Comparison of ENCODE assay signal across 8 cellular contexts in the genomic region with DNA sequence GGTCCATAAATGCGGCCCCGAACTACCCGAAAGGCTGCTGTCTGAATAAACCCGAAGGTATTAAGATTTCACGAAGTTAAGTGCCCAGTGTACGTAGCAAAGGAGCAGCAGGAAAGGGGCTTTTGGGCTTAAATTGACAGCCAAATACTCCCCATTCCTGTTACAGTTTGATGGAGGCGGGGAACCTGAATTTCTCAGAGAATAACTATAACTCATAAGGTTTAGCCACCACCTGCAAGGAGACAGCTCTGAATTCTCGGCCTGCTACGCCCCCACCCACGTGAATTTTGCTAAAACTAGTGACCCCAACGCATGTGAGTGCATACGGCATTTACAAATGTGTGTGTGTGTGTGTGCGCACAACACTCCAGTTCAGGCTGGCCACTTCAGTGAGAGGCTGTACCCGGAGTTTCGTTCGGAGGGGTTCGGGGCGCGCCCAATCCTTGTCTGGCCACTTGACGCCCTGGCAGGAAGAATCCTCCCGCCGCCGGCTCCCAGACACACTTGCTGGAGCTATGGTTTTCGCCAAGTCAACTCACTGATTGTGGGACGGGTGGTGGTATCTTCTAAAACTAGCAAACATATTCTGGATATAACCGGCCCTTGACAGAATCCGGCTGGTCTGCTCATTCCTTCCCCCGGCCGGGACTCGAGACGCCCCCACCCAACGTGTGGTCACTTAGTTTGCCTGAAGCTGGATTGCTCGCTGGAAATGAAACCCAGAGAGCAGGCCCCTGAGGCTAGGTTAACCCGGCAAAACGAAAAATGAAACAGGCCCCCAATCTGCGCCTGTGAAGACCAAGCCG. TPM values are rescaled to one million over a fixed set of nuclear protein-coding genes. Genes with fewer than 3 reads are reported as not detected.
DNase-seq lines count a peak whose midpoint lies in the region; ATAC-seq and TF ChIP-seq lines count a peak whose summit lies in the region.

No MANE protein-coding gene starts in this region.

- H3K27ac ChIP-seq in stomach = no peak overlapping the region

- peak overlapping the region; percentile 98 for H3K4me3 Mint-ChIP-seq in activated CD4-positive, alpha-beta T cell treated with anti-CD3 and anti-CD28 coated beads for 36 hours
- H3K4me3 Mint-ChIP-seq in immature natural killer cell = peak overlapping the region; percentile 90 to 97 (median 95)

- peak overlapping the region; percentile 97 for H3K27ac Mint-ChIP-seq in activated CD4-positive, alpha-beta T cell treated with anti-CD3 and anti-CD28 coated beads for 36 hours
- peak overlapping the region; percentile 94 to 97 for H3K27ac Mint-ChIP-seq in activated naive CD4-positive, alpha-beta T cell treated with anti-CD3 and anti-CD28 coated beads, Interleukin-2, amount 50 U/mL, for 72 hours
- peak overlapping the region; percentile 77 to 91 (median 83) for H3K27ac Mint-ChIP-seq in immature natural killer cell

- H3K27me3 Mint-ChIP-seq in activated CD4-positive, alpha-beta T cell treated with anti-CD3 and anti-CD28 coated beads for 36 hours = no peaks in the 10 kb centered on the region
- peaks cover 14 to 29% (median 19%) of the 10 kb centered on the region in 3 donors for H3K27me3 Mint-ChIP-seq in immature natural killer cell (ENCODE audit: low read depth in 3 of 3)

- intact Hi-C loops in activated CD4-positive, alpha-beta T cell treated with anti-CD3 and anti-CD28 coated beads for 36 hours (cut with DNase I, micrococcal nuclease) = loop anchor here (5.0 to 10.0 kb wide), 6 partner anchors 170 to 927 kb away; partner anchors contain the start of genes RPL5 (in 2 of the 2), DR1 (in 1 of the 2) and MTF2 (in 1 of the 2)
- intact Hi-C loops in stomach (cut with DNase I; ENCODE audit: low total_unique reads) = no loop called here

- peaks cover 75% of the 10 kb centered on the region for H3K36me3 Mint-ChIP-seq in activated CD4-positive, alpha-beta T cell treated with anti-CD3 and anti-CD28 coated beads for 36 hours (ENCODE audit: low read depth)
- H3K36me3 Mint-ChIP-seq in activated naive CD4-positive, alpha-beta T cell treated with anti-CD3 and anti-CD28 coated beads, Interleukin-2, amount 50 U/mL, for 72 hours = peaks cover 71 to 77% of the 10 kb centered on the region in 2 donors
- peaks cover 14 to 32% (median 21%) of the 10 kb centered on the region in 3 donors for H3K36me3 Mint-ChIP-seq in immature natural killer cell

- WGBS in stomach, 5 donors = 13 to 19% (median 16%) methylated on average over 10 to 37 of the region's 37 CpGs

- H3K9me3 ChIP-seq in stomach = no peaks in the 10 kb centered on the region

- no peak for TF ChIP-seq CTCF in stomach (IDR thresholded peaks at IDR 0.05)

- peaks cover 49% of the 10 kb centered on the region for H3K4me1 Mint-ChIP-seq in activated CD4-positive, alpha-beta T cell treated with anti-CD3 and anti-CD28 coated beads for 36 hours
- H3K4me1 Mint-ChIP-seq in immature natural killer cell = peaks cover 50 to 69% of the 10 kb centered on the region in 2 donors

- POLR2A ChIA-PET in activated CD4-positive, alpha-beta T cell treated with anti-CD3 and anti-CD28 coated beads for 36 hours (lab: Charles Lee) = interaction anchor here (0.6 to 6.3 kb wide), 6 partner anchors 7 to 171 kb away, joined by 3 to 101 read pairs (median 5); no protein-coding TSS in a partner anchor

- CTCF ChIA-PET in activated CD4-positive, alpha-beta T cell treated with anti-CD3 and anti-CD28 coated beads for 36 hours (lab: Charles Lee) = interaction anchor here (0.8 to 2.3 kb wide), 7 partner anchors 25 to 168 kb away, joined by 4 to 15 read pairs (median 5); no protein-coding TSS in a partner anchor

- ATAC-seq in activated CD4-positive, alpha-beta T cell treated with anti-CD3 and anti-CD28 coated beads for 36 hours = no peak
- no peak for ATAC-seq in activated naive CD4-positive, alpha-beta T cell treated with anti-CD3 and anti-CD28 coated beads, Interleukin-2, amount 50 U/mL, for 72 hours

- H3K9me3 Mint-ChIP-seq in activated CD4-positive, alpha-beta T cell treated with anti-CD3 and anti-CD28 coated beads for 36 hours (ENCODE audit: low read depth) = no peaks in the 10 kb centered on the region
- no peaks in the 10 kb centered on the region for H3K9me3 Mint-ChIP-seq in activated naive CD4-positive, alpha-beta T cell treated with anti-CD3 and anti-CD28 coated beads, Interleukin-2, amount 50 U/mL, for 72 hours
- no peaks in the 10 kb centered on the region for H3K9me3 Mint-ChIP-seq in immature natural killer cell

- no peak for TF ChIP-seq EP300 in stomach (IDR thresholded peaks at IDR 0.05)

- H3K4me1 ChIP-seq in stomach = peaks cover 64 to 70% (median 68%) of the 10 kb centered on the region in 4 donors

- H3K27me3 ChIP-seq in stomach = peaks cover 55 to 88% (median 71%) of the 10 kb centered on the region in 3 donors

- no peaks in the 10 kb centered on the region for H3K36me3 ChIP-seq in stomach

- TF ChIP-seq POLR2A in stomach (IDR thresholded peaks at IDR 0.05) = no peak

- peak overlapping the region; percentile 47 to 71 (median 61) for H3K4me3 ChIP-seq in stomach

- no peak for DNase-seq in activated CD4-positive, alpha-beta T cell treated with anti-CD3 and anti-CD28 coated beads for 36 hours
- no peak for DNase-seq in activated CD4-positive, alpha-beta T cell treated with anti-CD3 and anti-CD28 coated beads, Interleukin-2, amount 50 U/mL, for 4 hours
- DNase-seq in activated naive CD4-positive, alpha-beta T cell treated with anti-CD3 and anti-CD28 coated beads, Interleukin-2, amount 50 U/mL, for 72 hours (ENCODE audit: low spot score in 2 of 2) = no peak
- peak; percentile 15 to 33 (median 23) for DNase-seq in immature natural killer cell
- DNase-seq in stomach = no peak
- DNase-seq in stimulated activated CD4-positive, alpha-beta T cell treated with anti-CD3 and anti-CD28 coated beads, Interleukin-4, amount 100 ng/mL, for 24 hours = no peak
- DNase-seq in SHP77 (lab: John Stamatoyannopoulos, UW) = no peak
- DNase-seq in NCI-H2171 (lab: John Stamatoyannopoulos, UW) = no peak

RNA-seq across cellular contexts. Expression of gene GFI1, which starts 4.9 kb away (rescaled TPM):
- 10 to 100 TPM; 47.7 to 53.7 TPM for total RNA-seq in activated CD4-positive, alpha-beta T cell treated with anti-CD3 and anti-CD28 coated beads for 36 hours
- total RNA-seq in activated naive CD4-positive, alpha-beta T cell treated with anti-CD3 and anti-CD28 coated beads, Interleukin-2, amount 50 U/mL, for 72 hours = 100 to 1,000 TPM in 1 of 2 donors, 10 to 100 TPM in 1; 42.3 to 125 TPM
- polyA plus RNA-seq in immature natural killer cell (10 to 100 TPM; 17.8 to 47.4 (median 27.2) TPM), stomach (under 1 TPM; 0.37 to 0.61 (median 0.38) TPM)
- 10 to 100 TPM in 2 of 5 donors, 1 to 10 TPM in 3; 1.2 to 34.4 (median 1.7) TPM for total RNA-seq in stomach

Comparison
In these comparisons a context has a peak if more than half of its experiments do, and no peak if none do; other contexts are left out.
1. DNase-seq: peak in immature natural killer cell (3 of 3); none in activated CD4-positive, alpha-beta T cell treated with anti-CD3 and anti-CD28 coated beads for 36 hours (single experiment), activated CD4-positive, alpha-beta T cell treated with anti-CD3 and anti-CD28 coated beads, Interleukin-2, amount 50 U/mL, for 4 hours (0 of 2), activated naive CD4-positive, alpha-beta T cell treated with anti-CD3 and anti-CD28 coated beads, Interleukin-2, amount 50 U/mL, for 72 hours (0 of 2), stomach (single experiment), stimulated activated CD4-positive, alpha-beta T cell treated with anti-CD3 and anti-CD28 coated beads, Interleukin-4, amount 100 ng/mL, for 24 hours (single experiment), SHP77 (0 of 2) and NCI-H2171 (single experiment).
2. Peak in every context shown above with its lines, with median percentiles within 50 percentile points of each other: H3K27ac Mint-ChIP-seq.